Comparison of ENCODE assay signal across 8 cellular contexts in genomic region chr1:2577565-2578075, GRCh38. TPM values are rescaled to one million over a fixed set of nuclear protein-coding genes. Genes with fewer than 3 reads are reported as not detected.
DNase-seq lines count a peak whose midpoint lies in the region; ATAC-seq and TF ChIP-seq lines count a peak whose summit lies in the region.
"Not testable (repeated sequence)": the region's sequence is repeated elsewhere in the genome, so short reads cannot be mapped to it uniquely, and the experiment has no call there.

No MANE protein-coding gene starts in this region.

- not testable (repeated sequence) for H3K9me2 ChIP-seq in OCI-LY7 (ENCODE audit: insufficient read depth, low read length)

- not testable (repeated sequence) for H3K27me3 ChIP-seq in esophagus (ENCODE audit: control insufficient read depth in 1 of 2, insufficient read depth in 2 of 2, low read length in 2 of 2)

- not testable (repeated sequence) for H3K36me3 Mint-ChIP-seq in activated T-cell treated with anti-CD3 and anti-CD28 coated beads, Interleukin-2, amount 50 U/mL, for 4 hours (ENCODE audit: insufficient read depth)
- H3K36me3 Mint-ChIP-seq in naive B cell: peaks cover 0 to 22% of the 10 kb centered on the region in 2 donors
- peaks cover 16 to 34% of the 10 kb centered on the region in 2 donors for H3K36me3 Mint-ChIP-seq in stimulated activated naive B cell treated with anti-CD40 and anti-IgM and Interleukin-4, amounts not matched to agents 10 μg/mL and 1 μg/mL and 100 μg/mL, for 72 hours

- peak overlapping the region; percentile 77 for H3K4me3 Mint-ChIP-seq in activated T-cell treated with anti-CD3 and anti-CD28 coated beads, Interleukin-2, amount 50 U/mL, for 4 hours
- H3K4me3 Mint-ChIP-seq in naive B cell: peak overlapping the region; percentile 78 to 88 (median 82)
- H3K4me3 Mint-ChIP-seq in stimulated activated naive B cell treated with anti-CD40 and anti-IgM and Interleukin-4, amounts not matched to agents 10 μg/mL and 1 μg/mL and 100 μg/mL, for 72 hours: peak overlapping the region; percentile 69 to 73

- peak; percentile 27 for DNase-seq in OCI-LY7 (ENCODE audit: low spot score)
- peak; percentile 35 for DNase-seq in activated T-cell treated with anti-CD3 and anti-CD28 coated beads, Interleukin-2, amount 50 U/mL, for 4 hours
- DNase-seq in naive B cell: peak; percentile 47
- DNase-seq in stimulated activated naive B cell treated with anti-CD40 and anti-IgM and Interleukin-4, amounts not matched to agents 10 μg/mL and 1 μg/mL and 100 μg/mL, for 72 hours: not testable (repeated sequence)

- peaks cover 65% of the 10 kb centered on the region for H3K4me1 Mint-ChIP-seq in activated T-cell treated with anti-CD3 and anti-CD28 coated beads, Interleukin-2, amount 50 U/mL, for 4 hours (ENCODE audit: low read depth)
- peaks cover 52 to 81% (median 60%) of the 10 kb centered on the region in 3 donors for H3K4me1 Mint-ChIP-seq in naive B cell
- H3K4me1 Mint-ChIP-seq in stimulated activated naive B cell treated with anti-CD40 and anti-IgM and Interleukin-4, amounts not matched to agents 10 μg/mL and 1 μg/mL and 100 μg/mL, for 72 hours: peaks cover 57 to 89% of the 10 kb centered on the region in 2 donors

- H3K27me3 Mint-ChIP-seq in activated T-cell treated with anti-CD3 and anti-CD28 coated beads, Interleukin-2, amount 50 U/mL, for 4 hours (ENCODE audit: low read depth); naive B cell; stimulated activated naive B cell treated with anti-CD40 and anti-IgM and Interleukin-4, amounts not matched to agents 10 μg/mL and 1 μg/mL and 100 μg/mL, for 72 hours: not testable (repeated sequence)

- peaks cover 11% of the 10 kb centered on the region for H3K9me3 Mint-ChIP-seq in activated T-cell treated with anti-CD3 and anti-CD28 coated beads, Interleukin-2, amount 50 U/mL, for 4 hours
- peaks cover 5 to 18% (median 13%) of the 10 kb centered on the region in 7 donors for H3K9me3 Mint-ChIP-seq in naive B cell
- peaks cover 19 to 23% of the 10 kb centered on the region in 2 donors for H3K9me3 Mint-ChIP-seq in stimulated activated naive B cell treated with anti-CD40 and anti-IgM and Interleukin-4, amounts not matched to agents 10 μg/mL and 1 μg/mL and 100 μg/mL, for 72 hours

- H3K4me2 ChIP-seq in OCI-LY7 (ENCODE audit: low read length): peak overlapping the region; percentile 77

- H3K4me3 ChIP-seq in GM08714 (ENCODE audit: low read length) (peak overlapping the region; percentile 37; the same call in 1 of the 2 replicates), OCI-LY7 (ENCODE audit: low read depth, low read length, poor library complexity, severe bottlenecking) (peak overlapping the region; percentile 60)
- H3K4me3 ChIP-seq in esophagus (ENCODE audit: low read depth in 1 of 2, low read length in 2 of 2): not testable (repeated sequence)

- POLR2A ChIA-PET in OCI-LY7 (lab: Charles Lee): not testable (repeated sequence)

- not testable (repeated sequence) for H3K9me3 ChIP-seq in OCI-LY7 (ENCODE audit: low read length); esophagus (ENCODE audit: control insufficient read depth in 2 of 2, insufficient read depth in 1 of 2, low read depth in 1 of 2, low read length in 1 of 2)

- not testable (repeated sequence) for H4K20me1 ChIP-seq in OCI-LY7 (ENCODE audit: insufficient read depth, low read length)

- H3K79me2 ChIP-seq in OCI-LY7 (ENCODE audit: insufficient read depth, low read depth, low read length): not testable (repeated sequence)

- WGBS in esophagus, 2 donors: 62 to 66% methylated on average over 18 to 21 of the region's 23 CpGs

- peak overlapping the region; percentile 98 to 100 (median 99) for H3K27ac Mint-ChIP-seq in naive B cell
- H3K27ac Mint-ChIP-seq in stimulated activated naive B cell treated with anti-CD40 and anti-IgM and Interleukin-4, amounts not matched to agents 10 μg/mL and 1 μg/mL and 100 μg/mL, for 72 hours: peak overlapping the region; percentile 85

- H3K4me1 ChIP-seq in OCI-LY7 (ENCODE audit: insufficient read depth, low read length, poor library complexity, severe bottlenecking): peaks cover 54% of the 10 kb centered on the region
- H3K4me1 ChIP-seq in esophagus (ENCODE audit: control insufficient read depth in 2 of 2, insufficient read depth in 2 of 2, low read length in 1 of 2): not testable (repeated sequence)

- peak overlapping the region; percentile 46 for H3K27ac ChIP-seq in OCI-LY7 (ENCODE audit: low read depth, low read length, poor library complexity, severe bottlenecking)
- H3K27ac ChIP-seq in esophagus (ENCODE audit: low read depth in 2 of 2, low read length in 1 of 2): peak overlapping the region; percentile 73 to 78

- CTCF ChIA-PET in OCI-LY7 (lab: Charles Lee; ENCODE audit: unreplicated experiment): not testable (repeated sequence)

- not testable (repeated sequence) for BruUV-seq in OCI-LY7 (replicated peaks; lab: Mats Ljungman, UMichigan)

- not testable (repeated sequence) for TF ChIP-seq CTCF in OCI-LY7 (conservative IDR thresholded peaks at IDR 0.05; ENCODE audit: low read length)

- intact Hi-C loops in OCI-LY7 (cut with micrococcal nuclease; ENCODE audit: unreplicated experiment): not testable (repeated sequence)

- ATAC-seq in GM19452 (IDR thresholded peaks at IDR 0.05; ENCODE audit: unreplicated experiment) (peak; percentile 36), HG02943 (IDR thresholded peaks at IDR 0.05; ENCODE audit: low read depth, unreplicated experiment) (peak; percentile 30), naive B cell (ENCODE audit: low read depth in 2 of 2) (peak; percentile 31 to 45)
- ATAC-seq in activated T-cell treated with anti-CD3 and anti-CD28 coated beads, Interleukin-2, amount 50 U/mL, for 4 hours: peak; percentile 46 to 53
- ATAC-seq in stimulated activated naive B cell treated with anti-CD40 and anti-IgM and Interleukin-4, amounts not matched to agents 10 μg/mL and 1 μg/mL and 100 μg/mL, for 72 hours (replicated peaks): peak; percentile 38 to 40

- not testable (repeated sequence) for H3K36me3 ChIP-seq in OCI-LY7 (ENCODE audit: insufficient read depth, low read length); esophagus (ENCODE audit: control insufficient read depth in 2 of 2, insufficient read depth in 2 of 2, low read length in 1 of 2)

- peak overlapping the region; percentile 26; the same call in 1 of the 2 replicates for H2AFZ ChIP-seq in OCI-LY7 (ENCODE audit: low read length)

RNA-seq across cellular contexts. Expression of gene PRXL2B, which starts 9.0 kb away (rescaled TPM):
- total RNA-seq in OCI-LY7 (2014; rRNA removed; shearing (Covaris generic)): 7.0 and 10.4 TPM in 2 replicates
- total RNA-seq in OCI-LY7 (2022): 4.8 and 5.2 TPM in 2 replicates
- 10 to 100 TPM; 33.8 to 42.3 (median 40.8) TPM for total RNA-seq in activated T-cell treated with anti-CD3 and anti-CD28 coated beads, Interleukin-2, amount 50 U/mL, for 4 hours
- polyA plus RNA-seq in esophagus (10 to 100 TPM; 12.2 to 16.3 TPM), naive B cell (ENCODE audit: low read depth in 6 of 6) (10 to 100 TPM; 11.6 to 18.6 (median 13.7) TPM)

RNA-seq across cellular contexts. Expression of gene TNFRSF14, which starts 21.4 kb away (rescaled TPM):
- 15.0 and 18.5 TPM in 2 replicates for total RNA-seq in OCI-LY7 (2014; rRNA removed; shearing (Covaris generic))
- total RNA-seq in OCI-LY7 (2022): 15.7 and 18.9 TPM in 2 replicates
- total RNA-seq in activated T-cell treated with anti-CD3 and anti-CD28 coated beads, Interleukin-2, amount 50 U/mL, for 4 hours: 100 to 1,000 TPM in 2 of 3 donors, 10 to 100 TPM in 1; 99.3 to 164 (median 114) TPM
- polyA plus RNA-seq in esophagus (10 to 100 TPM; 34.1 to 57.5 TPM), naive B cell (ENCODE audit: low read depth in 6 of 6) (10 to 100 TPM; 40.7 to 75.6 (median 50.4) TPM)

RNA-seq across cellular contexts. Expression of gene HES5, which starts 47.6 kb away (rescaled TPM):
- total RNA-seq in OCI-LY7 (2014; rRNA removed; shearing (Covaris generic)): not detected in 2 replicates
- not detected in 2 replicates for total RNA-seq in OCI-LY7 (2022)
- not detected for total RNA-seq in activated T-cell treated with anti-CD3 and anti-CD28 coated beads, Interleukin-2, amount 50 U/mL, for 4 hours
- polyA plus RNA-seq in esophagus (1 to 10 TPM in 1 of 2 donors, under 1 TPM in 1; 0.71 to 1.5 TPM), naive B cell (ENCODE audit: low read depth in 6 of 6) (not detected)

RNA-seq across cellular contexts. Expression of gene PANK4, which starts 51.2 kb away (rescaled TPM):
- 43.6 and 55.9 TPM in 2 replicates for total RNA-seq in OCI-LY7 (2014; rRNA removed; shearing (Covaris generic))
- total RNA-seq in OCI-LY7 (2022): 49.1 and 53.9 TPM in 2 replicates
- 10 to 100 TPM; 38.4 to 40.5 (median 40.0) TPM for total RNA-seq in activated T-cell treated with anti-CD3 and anti-CD28 coated beads, Interleukin-2, amount 50 U/mL, for 4 hours
- 10 to 100 TPM; 10.1 to 15.4 TPM for polyA plus RNA-seq in esophagus
- 10 to 100 TPM in 3 of 6 donors, 1 to 10 TPM in 3; 8.6 to 22.2 (median 9.9) TPM for polyA plus RNA-seq in naive B cell (ENCODE audit: low read depth in 6 of 6)

RNA-seq across cellular contexts. Expression of gene MMEL1, which starts 55.2 kb away (rescaled TPM):
- total RNA-seq in OCI-LY7 (2014; rRNA removed; shearing (Covaris generic)): not detected in 2 replicates
- total RNA-seq in OCI-LY7 (2022): not detected in 2 replicates
- under 1 TPM in 2 of 3 donors, not detected in 1; 0.61 to 0.68 TPM for total RNA-seq in activated T-cell treated with anti-CD3 and anti-CD28 coated beads, Interleukin-2, amount 50 U/mL, for 4 hours
- 10 to 100 TPM in 1 of 2 donors, 1 to 10 TPM in 1; 3.4 to 11.6 TPM for polyA plus RNA-seq in esophagus
- 1 to 10 TPM in 5 of 6 donors, not detected in 1; 1.0 to 8.5 (median 5.3) TPM for polyA plus RNA-seq in naive B cell (ENCODE audit: low read depth in 6 of 6)

Comparison
In these comparisons a context has a peak if more than half of its experiments do, and no peak if none do; other contexts are left out.
1. RNA of gene TNFRSF14, which starts 21.4 kb away (total RNA-seq): 99.3 to 164 TPM in activated T-cell treated with anti-CD3 and anti-CD28 coated beads, Interleukin-2, amount 50 U/mL, for 4 hours; 15.0 to 18.9 TPM in OCI-LY7; every median in the first group is over 4 times any median in the second.
2. Peak in every context shown above with its lines, with median percentiles within 50 percentile points of each other: ATAC-seq and H3K4me3 Mint-ChIP-seq.